ENCODE assay signal across 17 cellular contexts in the genomic region with DNA sequence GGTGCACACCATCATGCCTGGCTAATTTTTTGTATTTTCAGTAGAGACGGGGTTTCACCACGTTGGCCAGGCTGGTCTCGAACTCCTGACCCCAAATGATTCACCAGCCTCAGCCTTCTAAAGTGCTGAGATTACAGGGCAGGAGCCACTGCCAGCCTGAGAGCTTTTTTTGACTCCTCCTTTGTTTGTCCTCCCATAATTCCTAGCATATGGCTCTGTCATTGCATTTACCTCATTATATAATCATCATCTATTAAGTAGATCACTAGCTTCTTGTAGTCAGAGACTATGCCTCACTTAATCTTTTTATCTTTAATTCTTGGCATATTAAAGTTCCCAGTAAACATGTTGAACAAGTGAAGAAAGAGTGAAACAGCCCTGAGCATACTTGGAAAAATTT.
DNase-seq lines count a peak whose midpoint lies in the region; ATAC-seq, FAIRE-seq and TF ChIP-seq lines count a peak whose summit lies in the region.
"Had no signal": no experiment of that assay in that cellular context is flagged by ENCODE, and none has a peak within 500 bp of the region (broad histone marks: within the 10 kb centered on the region; RNA-seq: fewer than 3 reads in every experiment).

No MANE protein-coding gene starts in this region.

- H4K20me1 ChIP-seq in GM12878 (ENCODE audit: control insufficient read depth, insufficient read depth), result no peaks in the 10 kb centered on the region
- no peaks in the 10 kb centered on the region for H4K20me1 ChIP-seq in OCI-LY7 (ENCODE audit: insufficient read depth, low read length)

- intact Hi-C loops in GM12878 (cut with micrococcal nuclease; ENCODE audit: unreplicated experiment), result no loop called here
- intact Hi-C loops in OCI-LY7 (cut with micrococcal nuclease; ENCODE audit: unreplicated experiment), result no loop called here

- RAD21 ChIA-PET in GM12878 (lab: Charles Lee; ENCODE audit: unreplicated experiment), result interaction anchor here (0.6 to 1.2 kb wide), 2 partner anchors 107 to 120 kb away, joined by 3 to 6 read pairs; no protein-coding TSS in a partner anchor

- no peak overlapping the region for H2AFZ ChIP-seq in GM12878 (ENCODE audit: control insufficient read depth, low read depth, low read length)
- no peak overlapping the region for H2AFZ ChIP-seq in mesenchymal stem cell (ENCODE audit: low read depth, low read length)
- H2AFZ ChIP-seq in OCI-LY7 (ENCODE audit: low read length), result no peak overlapping the region

- BruUV-seq in GM12878 (replicated peaks; lab: Mats Ljungman, UMichigan), result no TSS peak
- BruUV-seq in OCI-LY7 (replicated peaks; lab: Mats Ljungman, UMichigan), result no TSS peak

- H3K4me1 ChIP-seq in GM12878 (ENCODE audit: control insufficient read depth, insufficient read depth, low read length) (peaks cover 19% of the 10 kb centered on the region), mesenchymal stem cell (ENCODE audit: control insufficient read depth, insufficient read depth, low read depth, low read length) (no peaks in the 10 kb centered on the region), OCI-LY7 (ENCODE audit: insufficient read depth, low read length, poor library complexity, severe bottlenecking) (no peaks in the 10 kb centered on the region)

- H4K91ac ChIP-seq in mesenchymal stem cell (ENCODE audit: low read length), result no peak overlapping the region

- FAIRE-seq in GM12878 (lab: Jason Lieb, UNC), result no peak
- FAIRE-seq: G401.6, HepG2 had no signal

- H3K9ac ChIP-seq in GM12878 (ENCODE audit: control insufficient read depth, insufficient read depth, low read length) (no peak overlapping the region), mesenchymal stem cell (ENCODE audit: low read length) (no peak overlapping the region)

- H3K79me1 ChIP-seq in mesenchymal stem cell (replicated peaks; ENCODE audit: low read length, poor library complexity, severe bottlenecking), result no peaks in the 10 kb centered on the region

- in situ Hi-C loops in GM12878 (cut with MboI), result no loop called here

- no peak for TF ChIP-seq EP300 in GM12878 (IDR thresholded peaks at IDR 0.05; ENCODE audit: borderline replicate concordance in 1 of 2, control insufficient read depth in 1 of 2, low read depth in 2 of 2, low read length in 2 of 2)

- H3K4me3 ChIP-seq in GM12878, result no peak overlapping the region
- no peak overlapping the region for H3K4me3 ChIP-seq in mesenchymal stem cell (ENCODE audit: insufficient read depth in 1 of 2, low read depth in 1 of 2, low read length in 2 of 2)
- no peak overlapping the region for H3K4me3 ChIP-seq in OCI-LY7 (ENCODE audit: low read depth, low read length, poor library complexity, severe bottlenecking)

- no peak for ATAC-seq in GM12878
- ATAC-seq: HepG2 had no signal

- WGBS in GM12878 (ENCODE audit: insufficient coverage, insufficient replicate concordance, low lambda C conversion rate, missing lambda C conversion rate), result 0% methylated on average over 3 of the region's 3 CpGs
- 75% methylated on average over 3 of the region's 3 CpGs for WGBS in mesenchymal stem cell

- H3K36me3 ChIP-seq in GM12878 (ENCODE audit: control insufficient read depth in 2 of 2, insufficient read depth in 2 of 2, low read length in 1 of 2) (no peaks in the 10 kb centered on the region; a peak in 1 of 4 replicates), mesenchymal stem cell (ENCODE audit: control insufficient read depth in 1 of 2, insufficient read depth in 2 of 2, low read depth in 1 of 2, low read length in 2 of 2) (peaks cover 0 to 2% of the 10 kb centered on the region in 2 experiments), OCI-LY7 (ENCODE audit: insufficient read depth, low read length) (no peaks in the 10 kb centered on the region)

- SMC1A ChIA-PET in GM12878 (lab: Charles Lee; ENCODE audit: uncharacterized antibody, unreplicated experiment), result interaction anchor here (0.8 to 2.2 kb wide), 11 partner anchors 10 to 386 kb away, joined by 3 to 11 read pairs (median 3); no protein-coding TSS in a partner anchor

- no peak overlapping the region; the same call in 1 of the 2 replicates for H3K4me2 ChIP-seq in GM12878 (ENCODE audit: control insufficient read depth, insufficient read depth)
- H3K4me2 ChIP-seq in mesenchymal stem cell (ENCODE audit: low read length, poor library complexity, severe bottlenecking), result no peak overlapping the region
- no peak overlapping the region for H3K4me2 ChIP-seq in OCI-LY7 (ENCODE audit: low read length)

- H2BK15ac ChIP-seq in mesenchymal stem cell (ENCODE audit: low read depth, poor library complexity, severe bottlenecking), result no peak overlapping the region

- no peak overlapping the region for H2BK5ac ChIP-seq in mesenchymal stem cell (ENCODE audit: low read depth, low read length, poor library complexity, severe bottlenecking)

- H3K27me3 ChIP-seq in GM12878 (replicated peaks in 1 of 2; ENCODE audit: control insufficient read depth in 2 of 2, insufficient read depth in 2 of 2, low read length in 1 of 2), result no peaks in the 10 kb centered on the region
- no peaks in the 10 kb centered on the region for H3K27me3 ChIP-seq in mesenchymal stem cell (ENCODE audit: control insufficient read depth in 1 of 2, insufficient read depth in 1 of 2, low read length in 2 of 2)

- no peak for TF ChIP-seq RAD21 in GM12878 (IDR thresholded peaks at IDR 0.05; ENCODE audit: insufficient read depth, low read depth, low read length)

- H3K79me2 ChIP-seq in GM12878 (ENCODE audit: control insufficient read depth, insufficient read depth, low read length) (no peaks in the 10 kb centered on the region), OCI-LY7 (ENCODE audit: insufficient read depth, low read depth, low read length) (no peaks in the 10 kb centered on the region)

- H3K9me2 ChIP-seq in OCI-LY7 (ENCODE audit: insufficient read depth, low read length), result no peaks in the 10 kb centered on the region

- H3K27ac ChIP-seq in GM12878 (ENCODE audit: control insufficient read depth, insufficient read depth) (no peak overlapping the region), mesenchymal stem cell (ENCODE audit: low read length, poor library complexity, severe bottlenecking) (no peak overlapping the region), OCI-LY7 (ENCODE audit: low read depth, low read length, poor library complexity, severe bottlenecking) (no peak overlapping the region)

- H2BK12ac ChIP-seq in mesenchymal stem cell (ENCODE audit: low read length in 2 of 2), result no peak overlapping the region

- DNase-seq in Daoy (ENCODE audit: low read depth) (peak; percentile 17), LHCN-M2 (ENCODE audit: low read depth) (peak; percentile 44), GM12878 (ENCODE audit: low read depth, low spot score) (no peak), mesenchymal stem cell (peak; percentile 15), Ammon's horn (ENCODE audit: low spot score) (no peak), OCI-LY7 (ENCODE audit: low spot score) (no peak), GM19240 (ENCODE audit: insufficient read length, low spot score) (no peak)
- no peak for DNase-seq in activated T-cell treated with anti-CD3 and anti-CD28 coated beads, Interleukin-2, amount 50 U/mL, for 1 hour
- DNase-seq: activated CD8-positive, alpha-beta memory T cell treated with anti-CD3 and anti-CD28 coated beads, Interleukin-2, amount 50 U/mL, for 48 hours; kidney glomerular epithelial cell; NCI-H146; NCI-H526; SIG-M5; stimulated activated CD4-positive, alpha-beta T cell treated with anti-CD3 and anti-CD28 coated beads, Interleukin-4, amount 100 ng/mL, for 1 hour; stimulated activated naive CD4-positive, alpha-beta T cell had no signal

- POLR2A ChIA-PET in GM12878 (lab: Charles Lee) (interaction anchor here (0.5 to 0.6 kb wide), 2 partner anchors 15 to 128 kb away, joined by 3 read pairs; no protein-coding TSS in a partner anchor), OCI-LY7 (lab: Charles Lee) (interaction anchor here (1.0 to 1.4 kb wide), 3 partner anchors 10 to 14 kb away, joined by 3 to 4 read pairs (median 4); no protein-coding TSS in a partner anchor)

- H3K4ac ChIP-seq in mesenchymal stem cell (ENCODE audit: low read depth in 1 of 2, low read length in 2 of 2), result no peak overlapping the region

- no peak overlapping the region for H3K23ac ChIP-seq in mesenchymal stem cell (ENCODE audit: low read length in 2 of 2)

- no peak for TF ChIP-seq POLR2A in GM12878 (IDR thresholded peaks at IDR 0.05; ENCODE audit: low read depth, low read length)

- no peak for TF ChIP-seq CTCF in GM12878 (IDR thresholded peaks at IDR 0.05 in 2 of 3, conservative IDR thresholded peaks at IDR 0.05 in 1 of 3; ENCODE audit: control insufficient read depth in 2 of 3, extremely low read depth in 1 of 3, insufficient read depth in 1 of 3, low read depth in 3 of 3, low read length in 3 of 3)
- TF ChIP-seq CTCF in OCI-LY7 (conservative IDR thresholded peaks at IDR 0.05; ENCODE audit: low read length), result no peak

- no peak overlapping the region for H4K8ac ChIP-seq in mesenchymal stem cell (ENCODE audit: low read length)

- H2BK120ac ChIP-seq in mesenchymal stem cell (ENCODE audit: low read depth, low read length), result no peak overlapping the region

- no peak overlapping the region for H2AK5ac ChIP-seq in mesenchymal stem cell (ENCODE audit: low read length, severe bottlenecking)

- H3K14ac ChIP-seq in mesenchymal stem cell (ENCODE audit: low read length in 2 of 2), result no peak overlapping the region

- no peak overlapping the region for H3K18ac ChIP-seq in mesenchymal stem cell (ENCODE audit: low read depth in 1 of 2, low read length in 2 of 2)

- CTCF ChIA-PET in GM12878 (lab: Yijun Ruan, JAX) (interaction anchor here (0.7 to 3.9 kb wide), 6 partner anchors 11 to 1243 kb away, joined by 3 to 26 read pairs (median 4); a partner anchor contains a TSS), OCI-LY7 (lab: Charles Lee; ENCODE audit: unreplicated experiment) (no interaction called here)

- H3K9me3 ChIP-seq in GM12878 (replicated peaks; ENCODE audit: control insufficient read depth, insufficient read depth, low read length) (no peaks in the 10 kb centered on the region), mesenchymal stem cell (ENCODE audit: control insufficient read depth, low read length) (no peaks in the 10 kb centered on the region), OCI-LY7 (ENCODE audit: low read length) (no peaks in the 10 kb centered on the region)

TF ChIP-seq in GM12878, 131 proteins besides CTCF, POLR2A, EP300 and RAD21:
- TF ChIP-seq NBN (IDR thresholded peaks at IDR 0.05), result 0 out of 2 replicates have a peak, but pooled peaks have one; percentile 24
- TF ChIP-seq TCF7 (IDR thresholded peaks at IDR 0.05; ENCODE audit: borderline replicate concordance), result no peak

Comparison
In these comparisons a context has a peak if more than half of its experiments do, and no peak if none do; other contexts are left out.
1. DNase-seq: peak in Daoy (single experiment), LHCN-M2 (single experiment) and mesenchymal stem cell (single experiment); none in GM12878 (single experiment), Ammon's horn (single experiment), OCI-LY7 (single experiment), GM19240 (single experiment) and activated T-cell treated with anti-CD3 and anti-CD28 coated beads, Interleukin-2, amount 50 U/mL, for 1 hour (single experiment).